In genomic region chr1:36351222-36351977, GRCh38 we compare ENCODE assay signal across 9 cellular contexts. TPM values are rescaled to one million over a fixed set of nuclear protein-coding genes. Genes with fewer than 3 reads are reported as not detected.
DNase-seq lines count a peak whose midpoint lies in the region; ATAC-seq and TF ChIP-seq lines count a peak whose summit lies in the region.
"Had no signal": no experiment of that assay in that cellular context is flagged by ENCODE, and none has a peak within 500 bp of the region (broad histone marks: within the 10 kb centered on the region; RNA-seq: fewer than 3 reads in every experiment).

No MANE protein-coding gene starts in this region.

- peak overlapping the region; percentile 80 for H3K27ac Mint-ChIP-seq in activated CD4-positive, alpha-beta T cell treated with anti-CD3 and anti-CD28 coated beads for 36 hours
- H3K27ac Mint-ChIP-seq in activated naive CD8-positive, alpha-beta T cell treated with anti-CD3 and anti-CD28 coated beads, Interleukin-2, amount 10 ng/mL, durations not matched to agents 7 days and 5 days = peak overlapping the region; percentile 77

- DNase-seq in activated CD4-positive, alpha-beta T cell treated with anti-CD3 and anti-CD28 coated beads for 36 hours = peak; percentile 33
- DNase-seq in activated CD4-positive, alpha-beta T cell treated with anti-CD3 and anti-CD28 coated beads, Interleukin-2, amount 50 U/mL, for 48 hours = no peak
- no peak for DNase-seq in activated naive CD8-positive, alpha-beta T cell treated with anti-CD3 and anti-CD28 coated beads, Interleukin-2, amount 10 ng/mL, durations not matched to agents 7 days and 5 days
- DNase-seq in iris pigment epithelial cell (ENCODE audit: low read depth) = peak; percentile 84
- DNase-seq in thyroid gland = peak; percentile 80 to 83
- no peak for DNase-seq in OCI-M2 (lab: John Stamatoyannopoulos, UW; ENCODE audit: unreplicated experiment)
- DNase-seq in stimulated activated CD4-positive, alpha-beta T cell treated with anti-CD3 and anti-CD28 coated beads, Interleukin-4, amount 100 ng/mL, for 24 hours = no peak
- no peak for DNase-seq in WERI-Rb-1

- WGBS in thyroid gland, 2 donors = 48 to 53% methylated on average over 10 to 14 of the region's 14 CpGs

- peak in 1 of 2 donors; percentile 5 for TF ChIP-seq POLR2A in thyroid gland (IDR thresholded peaks at IDR 0.05)

- no peaks in the 10 kb centered on the region for H3K27me3 ChIP-seq in thyroid gland
- no peaks in the 10 kb centered on the region for H3K27me3 ChIP-seq in WERI-Rb-1 (ENCODE audit: insufficient read depth, low read depth, severe bottlenecking)

- peaks cover 34 to 45% of the 10 kb centered on the region in 2 donors for H3K4me1 ChIP-seq in thyroid gland

- no peaks in the 10 kb centered on the region for H3K9me3 Mint-ChIP-seq in activated CD4-positive, alpha-beta T cell treated with anti-CD3 and anti-CD28 coated beads for 36 hours (ENCODE audit: low read depth)
- H3K9me3 Mint-ChIP-seq in activated naive CD8-positive, alpha-beta T cell treated with anti-CD3 and anti-CD28 coated beads, Interleukin-2, amount 10 ng/mL, durations not matched to agents 7 days and 5 days = no peaks in the 10 kb centered on the region

- POLR2A ChIA-PET in activated CD4-positive, alpha-beta T cell treated with anti-CD3 and anti-CD28 coated beads for 36 hours (lab: Charles Lee) = no interaction called here
- POLR2A ChIA-PET in activated naive CD8-positive, alpha-beta T cell treated with anti-CD3 and anti-CD28 coated beads, Interleukin-2, amount 10 ng/mL, durations not matched to agents 7 days and 5 days (lab: Charles Lee) = interaction anchor here (1.3 to 2.7 kb wide), 5 partner anchors 8 to 46 kb away, joined by 3 to 10 read pairs (median 7); partner anchors contain the start of gene LSM10

- no peaks in the 10 kb centered on the region for H3K27me3 Mint-ChIP-seq in activated CD4-positive, alpha-beta T cell treated with anti-CD3 and anti-CD28 coated beads for 36 hours
- H3K27me3 Mint-ChIP-seq in activated naive CD8-positive, alpha-beta T cell treated with anti-CD3 and anti-CD28 coated beads, Interleukin-2, amount 10 ng/mL, durations not matched to agents 7 days and 5 days = no peaks in the 10 kb centered on the region

- TF ChIP-seq CTCF in thyroid gland (IDR thresholded peaks at IDR 0.05) (peak in 2 of 6 experiments; percentile 19 to 24), WERI-Rb-1 (IDR thresholded peaks at IDR 0.05; ENCODE audit: low read depth, low read length) (no peak)

- peak overlapping the region; percentile 79 to 92 (median 88) for H3K27ac ChIP-seq in thyroid gland
- no peak overlapping the region; the same call in 1 of the 2 replicates for H3K27ac ChIP-seq in WERI-Rb-1
- H3K27ac ChIP-seq: C4-2B had no signal

- peak; percentile 14 for ATAC-seq in activated CD4-positive, alpha-beta T cell treated with anti-CD3 and anti-CD28 coated beads for 36 hours
- ATAC-seq in activated naive CD8-positive, alpha-beta T cell treated with anti-CD3 and anti-CD28 coated beads, Interleukin-2, amount 10 ng/mL, durations not matched to agents 7 days and 5 days (ENCODE audit: low read depth) = peak; percentile 9

- no peak overlapping the region for H3K4me3 ChIP-seq in thyroid gland (replicated peaks in 1 of 3)
- no peak overlapping the region for H3K4me3 ChIP-seq in WERI-Rb-1 (ENCODE audit: low read depth, low read length)

- H3K9me3 ChIP-seq in thyroid gland (no peaks in the 10 kb centered on the region), WERI-Rb-1 (ENCODE audit: severe bottlenecking) (no peaks in the 10 kb centered on the region)

- intact Hi-C loops in activated CD4-positive, alpha-beta T cell treated with anti-CD3 and anti-CD28 coated beads for 36 hours (cut with DNase I, micrococcal nuclease) = loop anchor here (2.0 kb wide), 2 partner anchors 17 to 69 kb away; no protein-coding TSS in a partner anchor
- intact Hi-C loops in thyroid gland (cut with DNase I) = no loop called here

- H3K36me3 ChIP-seq in thyroid gland = peaks cover 27 to 36% of the 10 kb centered on the region in 2 donors
- peaks cover 39% of the 10 kb centered on the region for H3K36me3 ChIP-seq in WERI-Rb-1

- CTCF ChIA-PET in activated CD4-positive, alpha-beta T cell treated with anti-CD3 and anti-CD28 coated beads for 36 hours (lab: Charles Lee) = interaction anchor here (0.6 to 4.0 kb wide), 10 partner anchors 8 to 253 kb away, joined by 3 to 29 read pairs (median 4); no protein-coding TSS in a partner anchor

- no peak overlapping the region for H3K4me3 Mint-ChIP-seq in activated CD4-positive, alpha-beta T cell treated with anti-CD3 and anti-CD28 coated beads for 36 hours
- H3K4me3 Mint-ChIP-seq in activated naive CD8-positive, alpha-beta T cell treated with anti-CD3 and anti-CD28 coated beads, Interleukin-2, amount 10 ng/mL, durations not matched to agents 7 days and 5 days = no peak overlapping the region

- H3K4me1 Mint-ChIP-seq in activated CD4-positive, alpha-beta T cell treated with anti-CD3 and anti-CD28 coated beads for 36 hours = peaks cover 38% of the 10 kb centered on the region
- peaks cover 23% of the 10 kb centered on the region for H3K4me1 Mint-ChIP-seq in activated naive CD8-positive, alpha-beta T cell treated with anti-CD3 and anti-CD28 coated beads, Interleukin-2, amount 10 ng/mL, durations not matched to agents 7 days and 5 days

- H3K36me3 Mint-ChIP-seq in activated CD4-positive, alpha-beta T cell treated with anti-CD3 and anti-CD28 coated beads for 36 hours (ENCODE audit: low read depth) = peaks cover 37% of the 10 kb centered on the region
- peaks cover 25% of the 10 kb centered on the region for H3K36me3 Mint-ChIP-seq in activated naive CD8-positive, alpha-beta T cell treated with anti-CD3 and anti-CD28 coated beads, Interleukin-2, amount 10 ng/mL, durations not matched to agents 7 days and 5 days

RNA-seq across cellular contexts. Expression of gene EVA1B, which starts 28.0 kb away (rescaled TPM):
- 1 to 10 TPM; 2.7 to 3.1 TPM for total RNA-seq in activated CD4-positive, alpha-beta T cell treated with anti-CD3 and anti-CD28 coated beads for 36 hours
- 10 to 100 TPM; 11.6 to 14.1 TPM for total RNA-seq in activated naive CD8-positive, alpha-beta T cell treated with anti-CD3 and anti-CD28 coated beads, Interleukin-2, amount 10 ng/mL, durations not matched to agents 7 days and 5 days
- 10 to 100 TPM; 30.7 to 71.5 (median 52.5) TPM for total RNA-seq in thyroid gland

RNA-seq across cellular contexts. Expression of gene STK40, which starts 34.3 kb away (rescaled TPM):
- total RNA-seq in activated CD4-positive, alpha-beta T cell treated with anti-CD3 and anti-CD28 coated beads for 36 hours = 10 to 100 TPM; 38.8 to 51.3 TPM
- total RNA-seq in activated naive CD8-positive, alpha-beta T cell treated with anti-CD3 and anti-CD28 coated beads, Interleukin-2, amount 10 ng/mL, durations not matched to agents 7 days and 5 days = 10 to 100 TPM; 59.5 to 64.7 TPM
- total RNA-seq in thyroid gland = 10 to 100 TPM; 37.0 to 61.1 (median 50.9) TPM

RNA-seq across cellular contexts. Expression of gene SH3D21, which starts 45.2 kb away (rescaled TPM):
- total RNA-seq in activated CD4-positive, alpha-beta T cell treated with anti-CD3 and anti-CD28 coated beads for 36 hours = 10 to 100 TPM; 26.2 to 33.0 TPM
- total RNA-seq in activated naive CD8-positive, alpha-beta T cell treated with anti-CD3 and anti-CD28 coated beads, Interleukin-2, amount 10 ng/mL, durations not matched to agents 7 days and 5 days = 10 to 100 TPM; 24.9 to 26.5 TPM
- total RNA-seq in thyroid gland = 10 to 100 TPM; 10.7 to 25.1 (median 16.9) TPM

RNA-seq across cellular contexts. Expression of gene LSM10, which starts 46.3 kb away (rescaled TPM):
- 10 to 100 TPM; 40.6 to 44.0 TPM for total RNA-seq in activated CD4-positive, alpha-beta T cell treated with anti-CD3 and anti-CD28 coated beads for 36 hours
- total RNA-seq in activated naive CD8-positive, alpha-beta T cell treated with anti-CD3 and anti-CD28 coated beads, Interleukin-2, amount 10 ng/mL, durations not matched to agents 7 days and 5 days = 10 to 100 TPM; 44.1 to 45.1 TPM
- total RNA-seq in thyroid gland = 10 to 100 TPM; 19.1 to 52.7 (median 49.0) TPM

Comparison
In these comparisons a context has a peak if more than half of its experiments do, and no peak if none do; other contexts are left out.
1. DNase-seq: peak in activated CD4-positive, alpha-beta T cell treated with anti-CD3 and anti-CD28 coated beads for 36 hours (single experiment), iris pigment epithelial cell (single experiment) and thyroid gland (2 of 2); none in activated CD4-positive, alpha-beta T cell treated with anti-CD3 and anti-CD28 coated beads, Interleukin-2, amount 50 U/mL, for 48 hours (0 of 2), activated naive CD8-positive, alpha-beta T cell treated with anti-CD3 and anti-CD28 coated beads, Interleukin-2, amount 10 ng/mL, durations not matched to agents 7 days and 5 days (single experiment), OCI-M2 (single experiment), stimulated activated CD4-positive, alpha-beta T cell treated with anti-CD3 and anti-CD28 coated beads, Interleukin-4, amount 100 ng/mL, for 24 hours (single experiment) and WERI-Rb-1 (single experiment).